ENCODE assay signal across 20 cellular contexts in the genomic region with DNA sequence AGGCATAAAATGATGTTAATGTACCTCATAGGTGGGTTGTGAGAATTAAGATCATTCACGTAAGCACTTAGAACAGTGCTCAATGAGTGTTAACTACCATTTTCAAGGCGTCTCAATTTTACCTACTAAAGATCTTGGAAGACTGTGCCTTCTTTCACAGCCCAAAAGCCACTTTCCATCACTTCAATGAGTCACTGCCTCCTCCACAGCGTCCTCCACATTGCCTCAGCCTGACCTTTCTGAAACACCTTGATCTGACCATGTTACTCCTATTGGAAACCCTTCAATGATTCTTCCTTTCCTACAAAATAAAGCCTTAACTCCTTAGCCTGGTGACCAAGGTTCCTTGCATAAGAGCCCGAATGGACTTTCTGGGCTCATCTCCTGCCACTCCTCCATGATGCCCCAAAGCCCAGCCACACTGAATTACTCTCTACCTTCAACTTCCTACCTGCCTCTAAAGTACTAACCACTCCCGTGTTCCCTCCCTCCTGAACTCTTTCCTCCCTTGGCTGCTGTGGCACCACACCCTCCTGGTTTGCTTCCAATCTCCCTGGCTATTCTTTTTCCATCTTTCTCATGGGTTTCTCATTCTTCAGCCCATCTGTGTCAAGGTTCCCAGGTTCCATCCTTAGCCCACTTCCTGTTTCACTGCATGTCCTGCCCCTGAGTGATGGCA. TPM values are rescaled to one million over a fixed set of nuclear protein-coding genes. Genes with fewer than 3 reads are reported as not detected.
A peak's percentile ranks its signal among the peaks of the same experiment; 100 is the strongest.
DNase-seq lines count a peak whose midpoint lies in the region; ATAC-seq and FAIRE-seq lines count a peak whose summit lies in the region.
"Had no signal": no experiment of that assay in that cellular context is flagged by ENCODE, and none has a peak within 500 bp of the region (broad histone marks: within the 10 kb centered on the region; RNA-seq: fewer than 3 reads in every experiment).

No MANE protein-coding gene starts in this region.

- peaks cover 24% of the 10 kb centered on the region for H3K4me1 Mint-ChIP-seq in activated naive CD4-positive, alpha-beta T cell treated with anti-CD3 and anti-CD28 coated beads, Interleukin-2, amount 50 U/mL, for 24 hours
- peaks cover 20% of the 10 kb centered on the region for H3K4me1 Mint-ChIP-seq in activated naive CD8-positive, alpha-beta T cell treated with anti-CD3 and anti-CD28 coated beads, Interleukin-2, amount 10 ng/mL, durations not matched to agents 7 days and 5 days
- peaks cover 22% of the 10 kb centered on the region for H3K4me1 Mint-ChIP-seq in stimulated activated naive CD8-positive, alpha-beta T cell treated with anti-CD3 and anti-CD28 coated beads, Interleukin-15, amount 100 ng/mL, for 72 hours
- H3K4me1 Mint-ChIP-seq: H9 had no signal

- no peaks in the 10 kb centered on the region for H3K27me3 Mint-ChIP-seq in activated naive CD4-positive, alpha-beta T cell treated with anti-CD3 and anti-CD28 coated beads, Interleukin-2, amount 50 U/mL, for 24 hours
- H3K27me3 Mint-ChIP-seq in activated naive CD8-positive, alpha-beta T cell treated with anti-CD3 and anti-CD28 coated beads, Interleukin-2, amount 10 ng/mL, durations not matched to agents 7 days and 5 days, result no peaks in the 10 kb centered on the region
- no peaks in the 10 kb centered on the region for H3K27me3 Mint-ChIP-seq in stimulated activated naive CD8-positive, alpha-beta T cell treated with anti-CD3 and anti-CD28 coated beads, Interleukin-15, amount 100 ng/mL, for 72 hours

- ATAC-seq in activated naive CD8-positive, alpha-beta T cell treated with anti-CD3 and anti-CD28 coated beads, Interleukin-2, amount 10 ng/mL, durations not matched to agents 7 days and 5 days (ENCODE audit: low read depth), result no peak
- peak; percentile 36 for ATAC-seq in stimulated activated naive CD8-positive, alpha-beta T cell treated with anti-CD3 and anti-CD28 coated beads, Interleukin-15, amount 100 ng/mL, for 72 hours

- H3K4me2 ChIP-seq in mesenchymal stem cell (ENCODE audit: low read length, poor library complexity, severe bottlenecking), result no peak overlapping the region

- DNase-seq in activated naive CD4-positive, alpha-beta T cell treated with anti-CD3 and anti-CD28 coated beads, Interleukin-2, amount 50 U/mL, for 16 hours, result no peak
- DNase-seq in activated naive CD8-positive, alpha-beta T cell treated with anti-CD3 and anti-CD28 coated beads, Interleukin-2, amount 10 ng/mL, durations not matched to agents 7 days and 5 days, result no peak
- DNase-seq in mesenchymal stem cell (no peak), GM19239 (ENCODE audit: insufficient read length, low spot score) (no peak), RKO (ENCODE audit: low spot score) (no peak), NCI-H1436 (lab: John Stamatoyannopoulos, UW) (no peak)
- DNase-seq in stimulated activated naive CD8-positive, alpha-beta T cell treated with anti-CD3 and anti-CD28 coated beads, Interleukin-15, amount 100 ng/mL, for 72 hours, result no peak
- DNase-seq: DMS79 treated with DMSO at 0.1 percent for 48 hours, H9, Karpas-422, MM.1S, NCI-H1105, NCI-H187 treated with DMSO at 0.1 percent for 48 hours, NCI-H2171, NCI-H82, Peyer's patch, SHP77 had no signal

- H3K36me3 Mint-ChIP-seq in activated naive CD4-positive, alpha-beta T cell treated with anti-CD3 and anti-CD28 coated beads, Interleukin-2, amount 50 U/mL, for 24 hours, result peaks cover 2% of the 10 kb centered on the region
- H3K36me3 Mint-ChIP-seq in activated naive CD8-positive, alpha-beta T cell treated with anti-CD3 and anti-CD28 coated beads, Interleukin-2, amount 10 ng/mL, durations not matched to agents 7 days and 5 days, result no peaks in the 10 kb centered on the region

- H4K91ac ChIP-seq in mesenchymal stem cell (ENCODE audit: low read length), result no peak overlapping the region

- H3K9ac ChIP-seq in mesenchymal stem cell (ENCODE audit: low read length), result no peak overlapping the region

- H2AFZ ChIP-seq in mesenchymal stem cell (ENCODE audit: low read depth, low read length), result no peak overlapping the region

- peak overlapping the region; percentile 51 for H2AK5ac ChIP-seq in mesenchymal stem cell (ENCODE audit: low read length, severe bottlenecking)

- H3K27ac ChIP-seq in mesenchymal stem cell (ENCODE audit: low read length, poor library complexity, severe bottlenecking), result no peak overlapping the region
- H3K27ac ChIP-seq: Peyer's patch had no signal

- H2BK15ac ChIP-seq in mesenchymal stem cell (ENCODE audit: low read depth, poor library complexity, severe bottlenecking), result no peak overlapping the region

- no peak overlapping the region for H3K4ac ChIP-seq in mesenchymal stem cell (ENCODE audit: low read depth in 1 of 2, low read length in 2 of 2)

- H3K79me1 ChIP-seq in mesenchymal stem cell (replicated peaks; ENCODE audit: low read length, poor library complexity, severe bottlenecking), result peaks cover 16% of the 10 kb centered on the region

- peaks cover 3% of the 10 kb centered on the region for H3K9me3 ChIP-seq in mesenchymal stem cell (ENCODE audit: control insufficient read depth, low read length)
- H3K9me3 ChIP-seq: Peyer's patch had no signal

- no peak for FAIRE-seq in GM19239 (lab: Jason Lieb, UNC)
- FAIRE-seq: G401.6 had no signal

- no peak overlapping the region for H3K18ac ChIP-seq in mesenchymal stem cell (ENCODE audit: low read depth in 1 of 2, low read length in 2 of 2)

- no peak overlapping the region for H3K4me3 Mint-ChIP-seq in activated naive CD4-positive, alpha-beta T cell treated with anti-CD3 and anti-CD28 coated beads, Interleukin-2, amount 50 U/mL, for 24 hours
- H3K4me3 Mint-ChIP-seq in activated naive CD8-positive, alpha-beta T cell treated with anti-CD3 and anti-CD28 coated beads, Interleukin-2, amount 10 ng/mL, durations not matched to agents 7 days and 5 days, result no peak overlapping the region
- H3K4me3 Mint-ChIP-seq in stimulated activated naive CD8-positive, alpha-beta T cell treated with anti-CD3 and anti-CD28 coated beads, Interleukin-15, amount 100 ng/mL, for 72 hours, result peak overlapping the region; percentile 49 to 60
- H3K4me3 Mint-ChIP-seq: CD14-positive monocyte, H9 had no signal

- H2BK120ac ChIP-seq in mesenchymal stem cell (ENCODE audit: low read depth, low read length), result no peak overlapping the region

- peaks cover 0 to 12% of the 10 kb centered on the region in 2 experiments for H3K36me3 ChIP-seq in mesenchymal stem cell (ENCODE audit: control insufficient read depth in 1 of 2, insufficient read depth in 2 of 2, low read depth in 1 of 2, low read length in 2 of 2)
- H3K36me3 ChIP-seq: Peyer's patch had no signal

- no peak overlapping the region for H3K4me3 ChIP-seq in mesenchymal stem cell (ENCODE audit: insufficient read depth in 1 of 2, low read depth in 1 of 2, low read length in 2 of 2)
- H3K4me3 ChIP-seq: Peyer's patch had no signal

- no peak overlapping the region for H4K8ac ChIP-seq in mesenchymal stem cell (ENCODE audit: low read length)

- H3K27me3 ChIP-seq in mesenchymal stem cell (ENCODE audit: control insufficient read depth in 1 of 2, insufficient read depth in 1 of 2, low read length in 2 of 2), result peaks cover 0 to 51% of the 10 kb centered on the region in 2 experiments
- H3K27me3 ChIP-seq: Peyer's patch had no signal

- POLR2A ChIA-PET in activated naive CD8-positive, alpha-beta T cell treated with anti-CD3 and anti-CD28 coated beads, Interleukin-2, amount 10 ng/mL, durations not matched to agents 7 days and 5 days (lab: Charles Lee), result no interaction called here

- no peaks in the 10 kb centered on the region for H3K9me3 Mint-ChIP-seq in activated naive CD4-positive, alpha-beta T cell treated with anti-CD3 and anti-CD28 coated beads, Interleukin-2, amount 50 U/mL, for 24 hours
- no peaks in the 10 kb centered on the region for H3K9me3 Mint-ChIP-seq in activated naive CD8-positive, alpha-beta T cell treated with anti-CD3 and anti-CD28 coated beads, Interleukin-2, amount 10 ng/mL, durations not matched to agents 7 days and 5 days
- H3K9me3 Mint-ChIP-seq in stimulated activated naive CD8-positive, alpha-beta T cell treated with anti-CD3 and anti-CD28 coated beads, Interleukin-15, amount 100 ng/mL, for 72 hours, result no peaks in the 10 kb centered on the region

- H3K23ac ChIP-seq in mesenchymal stem cell (ENCODE audit: low read length in 2 of 2), result no peak overlapping the region

- 87% methylated on average over 5 of the region's 5 CpGs for WGBS in mesenchymal stem cell

- no peak overlapping the region for H3K14ac ChIP-seq in mesenchymal stem cell (ENCODE audit: low read length in 2 of 2)

- peak overlapping the region; percentile 65 for H3K27ac Mint-ChIP-seq in activated naive CD4-positive, alpha-beta T cell treated with anti-CD3 and anti-CD28 coated beads, Interleukin-2, amount 50 U/mL, for 24 hours
- H3K27ac Mint-ChIP-seq in activated naive CD8-positive, alpha-beta T cell treated with anti-CD3 and anti-CD28 coated beads, Interleukin-2, amount 10 ng/mL, durations not matched to agents 7 days and 5 days, result peak overlapping the region; percentile 40
- H3K27ac Mint-ChIP-seq in stimulated activated naive CD8-positive, alpha-beta T cell treated with anti-CD3 and anti-CD28 coated beads, Interleukin-15, amount 100 ng/mL, for 72 hours, result peak overlapping the region in 1 of 2 donors; percentile 59
- H3K27ac Mint-ChIP-seq: CD14-positive monocyte, H9 had no signal

- H3K4me1 ChIP-seq in mesenchymal stem cell (ENCODE audit: control insufficient read depth, insufficient read depth, low read depth, low read length), result peaks cover 3% of the 10 kb centered on the region
- H3K4me1 ChIP-seq: Peyer's patch had no signal

- no peak overlapping the region for H2BK5ac ChIP-seq in mesenchymal stem cell (ENCODE audit: low read depth, low read length, poor library complexity, severe bottlenecking)

- no peak overlapping the region for H2BK12ac ChIP-seq in mesenchymal stem cell (ENCODE audit: low read length in 2 of 2)

RNA-seq across cellular contexts. Expression of a gene that starts 22.1 kb away (rescaled TPM):
- 10 to 100 TPM; 13.9 to 15.0 TPM for total RNA-seq in activated naive CD8-positive, alpha-beta T cell treated with anti-CD3 and anti-CD28 coated beads, Interleukin-2, amount 10 ng/mL, durations not matched to agents 7 days and 5 days
- 6.5 TPM for polyA plus RNA-seq in mesenchymal stem cell (2013, experiment 1 of 2)
- 6.1 TPM for polyA plus RNA-seq in mesenchymal stem cell (2013, experiment 2 of 2)

RNA-seq across cellular contexts. Expression of a gene that starts 22.4 kb away (rescaled TPM):
- 10 to 100 TPM in 1 of 2 experiments, 1 to 10 TPM in 1; 8.8 to 13.5 TPM for total RNA-seq in activated naive CD8-positive, alpha-beta T cell treated with anti-CD3 and anti-CD28 coated beads, Interleukin-2, amount 10 ng/mL, durations not matched to agents 7 days and 5 days
- 0.48 TPM for polyA plus RNA-seq in mesenchymal stem cell (2013, experiment 1 of 2)
- 1.2 TPM for polyA plus RNA-seq in mesenchymal stem cell (2013, experiment 2 of 2)
- polyA plus RNA-seq: CD14-positive monocyte had no signal

RNA-seq across cellular contexts. Expression of a gene that starts 31.5 kb away (rescaled TPM):
- total RNA-seq in activated naive CD8-positive, alpha-beta T cell treated with anti-CD3 and anti-CD28 coated beads, Interleukin-2, amount 10 ng/mL, durations not matched to agents 7 days and 5 days, result 10 to 100 TPM; 13.4 to 14.0 TPM
- 9.2 TPM for polyA plus RNA-seq in mesenchymal stem cell (2013, experiment 1 of 2)
- 9.6 TPM for polyA plus RNA-seq in mesenchymal stem cell (2013, experiment 2 of 2)

RNA-seq across cellular contexts. Expression of a gene that starts 58.7 kb away (rescaled TPM):
- 1 to 10 TPM; 4.3 to 5.1 TPM for total RNA-seq in activated naive CD8-positive, alpha-beta T cell treated with anti-CD3 and anti-CD28 coated beads, Interleukin-2, amount 10 ng/mL, durations not matched to agents 7 days and 5 days
- 2.3 TPM for polyA plus RNA-seq in mesenchymal stem cell (2013, experiment 1 of 2)
- polyA plus RNA-seq in mesenchymal stem cell (2013, experiment 2 of 2), result 2.1 TPM
- polyA plus RNA-seq: CD14-positive monocyte had no signal

Comparison
In these comparisons a context has a peak if more than half of its experiments do, and no peak if none do; other contexts are left out.
1. H3K4me3 Mint-ChIP-seq: peak in stimulated activated naive CD8-positive, alpha-beta T cell treated with anti-CD3 and anti-CD28 coated beads, Interleukin-15, amount 100 ng/mL, for 72 hours (2 of 2); none in activated naive CD4-positive, alpha-beta T cell treated with anti-CD3 and anti-CD28 coated beads, Interleukin-2, amount 50 U/mL, for 24 hours (single experiment) and activated naive CD8-positive, alpha-beta T cell treated with anti-CD3 and anti-CD28 coated beads, Interleukin-2, amount 10 ng/mL, durations not matched to agents 7 days and 5 days (single experiment).